1 cellular context compared by ENCODE assay signal in the genomic region with DNA sequence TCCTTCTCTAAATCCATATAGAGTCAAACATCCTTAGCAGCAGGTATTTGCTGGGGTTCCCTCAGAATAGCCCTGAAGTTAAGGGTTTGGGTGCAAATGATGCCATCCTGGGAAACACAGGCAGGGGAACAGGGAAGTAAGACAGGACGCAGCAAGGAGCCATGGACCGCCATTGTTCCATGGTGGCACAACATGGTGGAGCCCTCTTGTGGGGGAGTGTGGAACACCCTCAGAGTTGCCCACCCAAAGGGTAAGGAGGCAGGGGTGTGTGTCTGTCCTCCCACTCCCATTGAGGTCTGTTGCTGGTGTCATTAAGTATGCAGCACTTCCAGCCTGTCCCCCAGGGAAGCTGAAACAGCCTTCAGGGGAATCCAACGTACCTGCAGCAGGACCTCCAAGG.
TF ChIP-seq lines count a peak whose summit lies in the region.

No MANE protein-coding gene starts in this region.

TF ChIP-seq in K562, 482 proteins besides CTCF, POLR2A, EP300 and RAD21 (continued from another document):
- TF ChIP-seq, protein P1, sequence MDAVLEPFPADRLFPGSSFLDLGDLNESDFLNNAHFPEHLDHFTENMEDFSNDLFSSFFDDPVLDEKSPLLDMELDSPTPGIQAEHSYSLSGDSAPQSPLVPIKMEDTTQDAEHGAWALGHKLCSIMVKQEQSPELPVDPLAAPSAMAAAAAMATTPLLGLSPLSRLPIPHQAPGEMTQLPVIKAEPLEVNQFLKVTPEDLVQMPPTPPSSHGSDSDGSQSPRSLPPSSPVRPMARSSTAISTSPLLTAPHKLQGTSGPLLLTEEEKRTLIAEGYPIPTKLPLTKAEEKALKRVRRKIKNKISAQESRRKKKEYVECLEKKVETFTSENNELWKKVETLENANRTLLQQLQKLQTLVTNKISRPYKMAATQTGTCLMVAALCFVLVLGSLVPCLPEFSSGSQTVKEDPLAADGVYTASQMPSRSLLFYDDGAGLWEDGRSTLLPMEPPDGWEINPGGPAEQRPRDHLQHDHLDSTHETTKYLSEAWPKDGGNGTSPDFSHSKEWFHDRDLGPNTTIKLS (IDR thresholded peaks at IDR 0.05; ENCODE audit: borderline replicate concordance, low read depth) = 0 out of 2 replicates have a peak, but pooled peaks have one; percentile 17
- TF ChIP-seq ZNF644 (tag; IDR thresholded peaks at IDR 0.05; ENCODE audit: low read depth) = no peak
- TF ChIP-seq YY1 (IDR thresholded peaks at IDR 0.05; ENCODE audit: borderline replicate concordance in 1 of 3, control insufficient read depth in 1 of 3, extremely low read depth in 1 of 3, insufficient read depth in 3 of 3, insufficient read length in 1 of 3, insufficient replicate concordance in 2 of 3, low read depth in 1 of 3, low read length in 2 of 3) = peak; percentile 58 to 93 (median 78)
- TF ChIP-seq, protein P2, sequence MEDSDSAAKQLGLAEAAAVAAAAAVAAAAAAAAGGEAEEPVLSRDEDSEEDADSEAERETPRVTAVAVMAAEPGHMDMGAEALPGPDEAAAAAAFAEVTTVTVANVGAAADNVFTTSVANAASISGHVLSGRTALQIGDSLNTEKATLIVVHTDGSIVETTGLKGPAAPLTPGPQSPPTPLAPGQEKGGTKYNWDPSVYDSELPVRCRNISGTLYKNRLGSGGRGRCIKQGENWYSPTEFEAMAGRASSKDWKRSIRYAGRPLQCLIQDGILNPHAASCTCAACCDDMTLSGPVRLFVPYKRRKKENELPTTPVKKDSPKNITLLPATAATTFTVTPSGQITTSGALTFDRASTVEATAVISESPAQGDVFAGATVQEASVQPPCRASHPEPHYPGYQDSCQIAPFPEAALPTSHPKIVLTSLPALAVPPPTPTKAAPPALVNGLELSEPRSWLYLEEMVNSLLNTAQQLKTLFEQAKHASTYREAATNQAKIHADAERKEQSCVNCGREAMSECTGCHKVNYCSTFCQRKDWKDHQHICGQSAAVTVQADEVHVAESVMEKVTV (CRISPR knock-in tag; IDR thresholded peaks at IDR 0.05) = no peak
- TF ChIP-seq, protein P3, sequence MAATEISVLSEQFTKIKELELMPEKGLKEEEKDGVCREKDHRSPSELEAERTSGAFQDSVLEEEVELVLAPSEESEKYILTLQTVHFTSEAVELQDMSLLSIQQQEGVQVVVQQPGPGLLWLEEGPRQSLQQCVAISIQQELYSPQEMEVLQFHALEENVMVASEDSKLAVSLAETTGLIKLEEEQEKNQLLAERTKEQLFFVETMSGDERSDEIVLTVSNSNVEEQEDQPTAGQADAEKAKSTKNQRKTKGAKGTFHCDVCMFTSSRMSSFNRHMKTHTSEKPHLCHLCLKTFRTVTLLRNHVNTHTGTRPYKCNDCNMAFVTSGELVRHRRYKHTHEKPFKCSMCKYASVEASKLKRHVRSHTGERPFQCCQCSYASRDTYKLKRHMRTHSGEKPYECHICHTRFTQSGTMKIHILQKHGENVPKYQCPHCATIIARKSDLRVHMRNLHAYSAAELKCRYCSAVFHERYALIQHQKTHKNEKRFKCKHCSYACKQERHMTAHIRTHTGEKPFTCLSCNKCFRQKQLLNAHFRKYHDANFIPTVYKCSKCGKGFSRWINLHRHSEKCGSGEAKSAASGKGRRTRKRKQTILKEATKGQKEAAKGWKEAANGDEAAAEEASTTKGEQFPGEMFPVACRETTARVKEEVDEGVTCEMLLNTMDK (IDR thresholded peaks at IDR 0.05; ENCODE audit: borderline replicate concordance, insufficient read depth, low read depth, low read length, poor library complexity, severe bottlenecking) = peak; percentile 95
- TF ChIP-seq ZNF12 (CRISPR knock-in tag; IDR thresholded peaks at IDR 0.05) = 0 out of 2 replicates have a peak, but pooled peaks have one; percentile 23
- TF ChIP-seq JUND (IDR thresholded peaks at IDR 0.05; ENCODE audit: borderline replicate concordance, low read depth, low read length) = no peak
- no peak for TF ChIP-seq JUND (tag; IDR thresholded peaks at IDR 0.05; ENCODE audit: borderline replicate concordance, low read depth, low read length)
- TF ChIP-seq, protein P4, sequence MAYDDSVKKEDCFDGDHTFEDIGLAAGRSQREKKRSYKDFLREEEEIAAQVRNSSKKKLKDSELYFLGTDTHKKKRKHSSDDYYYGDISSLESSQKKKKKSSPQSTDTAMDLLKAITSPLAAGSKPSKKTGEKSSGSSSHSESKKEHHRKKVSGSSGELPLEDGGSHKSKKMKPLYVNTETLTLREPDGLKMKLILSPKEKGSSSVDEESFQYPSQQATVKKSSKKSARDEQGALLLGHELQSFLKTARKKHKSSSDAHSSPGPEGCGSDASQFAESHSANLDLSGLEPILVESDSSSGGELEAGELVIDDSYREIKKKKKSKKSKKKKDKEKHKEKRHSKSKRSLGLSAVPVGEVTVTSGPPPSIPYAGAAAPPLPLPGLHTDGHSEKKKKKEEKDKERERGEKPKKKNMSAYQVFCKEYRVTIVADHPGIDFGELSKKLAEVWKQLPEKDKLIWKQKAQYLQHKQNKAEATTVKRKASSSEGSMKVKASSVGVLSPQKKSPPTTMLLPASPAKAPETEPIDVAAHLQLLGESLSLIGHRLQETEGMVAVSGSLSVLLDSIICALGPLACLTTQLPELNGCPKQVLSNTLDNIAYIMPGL (CRISPR knock-in tag; IDR thresholded peaks at IDR 0.05) = 0 out of 2 replicates have a peak, but pooled peaks have one; percentile 27
- no peak for TF ChIP-seq ZNF316 (IDR thresholded peaks at IDR 0.05)
- no peak for TF ChIP-seq FOS (IDR thresholded peaks at IDR 0.05; ENCODE audit: extremely low read depth, insufficient read length)
- 0 out of 2 replicates have a peak, but pooled peaks have one; percentile 27 for TF ChIP-seq SMC3 (conservative IDR thresholded peaks at IDR 0.05; ENCODE audit: insufficient read depth, low read depth, low read length)
- TF ChIP-seq EHMT2 (IDR thresholded peaks at IDR 0.05) = peak; percentile 89
- TF ChIP-seq, protein P5, sequence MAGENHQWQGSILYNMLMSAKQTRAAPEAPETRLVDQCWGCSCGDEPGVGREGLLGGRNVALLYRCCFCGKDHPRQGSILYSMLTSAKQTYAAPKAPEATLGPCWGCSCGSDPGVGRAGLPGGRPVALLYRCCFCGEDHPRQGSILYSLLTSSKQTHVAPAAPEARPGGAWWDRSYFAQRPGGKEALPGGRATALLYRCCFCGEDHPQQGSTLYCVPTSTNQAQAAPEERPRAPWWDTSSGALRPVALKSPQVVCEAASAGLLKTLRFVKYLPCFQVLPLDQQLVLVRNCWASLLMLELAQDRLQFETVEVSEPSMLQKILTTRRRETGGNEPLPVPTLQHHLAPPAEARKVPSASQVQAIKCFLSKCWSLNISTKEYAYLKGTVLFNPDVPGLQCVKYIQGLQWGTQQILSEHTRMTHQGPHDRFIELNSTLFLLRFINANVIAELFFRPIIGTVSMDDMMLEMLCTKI (IDR thresholded peaks at IDR 0.05; ENCODE audit: partially characterized antibody) = no peak
- TF ChIP-seq, protein P6, sequence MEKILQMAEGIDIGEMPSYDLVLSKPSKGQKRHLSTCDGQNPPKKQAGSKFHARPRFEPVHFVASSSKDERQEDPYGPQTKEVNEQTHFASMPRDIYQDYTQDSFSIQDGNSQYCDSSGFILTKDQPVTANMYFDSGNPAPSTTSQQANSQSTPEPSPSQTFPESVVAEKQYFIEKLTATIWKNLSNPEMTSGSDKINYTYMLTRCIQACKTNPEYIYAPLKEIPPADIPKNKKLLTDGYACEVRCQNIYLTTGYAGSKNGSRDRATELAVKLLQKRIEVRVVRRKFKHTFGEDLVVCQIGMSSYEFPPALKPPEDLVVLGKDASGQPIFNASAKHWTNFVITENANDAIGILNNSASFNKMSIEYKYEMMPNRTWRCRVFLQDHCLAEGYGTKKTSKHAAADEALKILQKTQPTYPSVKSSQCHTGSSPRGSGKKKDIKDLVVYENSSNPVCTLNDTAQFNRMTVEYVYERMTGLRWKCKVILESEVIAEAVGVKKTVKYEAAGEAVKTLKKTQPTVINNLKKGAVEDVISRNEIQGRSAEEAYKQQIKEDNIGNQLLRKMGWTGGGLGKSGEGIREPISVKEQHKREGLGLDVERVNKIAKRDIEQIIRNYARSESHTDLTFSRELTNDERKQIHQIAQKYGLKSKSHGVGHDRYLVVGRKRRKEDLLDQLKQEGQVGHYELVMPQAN (IDR thresholded peaks at IDR 0.05; ENCODE audit: borderline replicate concordance) = no peak
- TF ChIP-seq RAD51 (IDR thresholded peaks at IDR 0.05; ENCODE audit: borderline replicate concordance, low read depth) = no peak
- TF ChIP-seq EP400 (IDR thresholded peaks at IDR 0.05) = 0 out of 2 replicates have a peak, but pooled peaks have one; percentile 14
TF ChIP-seq in K562: peak in this region for 8.
